ENCODE assay signal across 1 cellular context in the genomic region with DNA sequence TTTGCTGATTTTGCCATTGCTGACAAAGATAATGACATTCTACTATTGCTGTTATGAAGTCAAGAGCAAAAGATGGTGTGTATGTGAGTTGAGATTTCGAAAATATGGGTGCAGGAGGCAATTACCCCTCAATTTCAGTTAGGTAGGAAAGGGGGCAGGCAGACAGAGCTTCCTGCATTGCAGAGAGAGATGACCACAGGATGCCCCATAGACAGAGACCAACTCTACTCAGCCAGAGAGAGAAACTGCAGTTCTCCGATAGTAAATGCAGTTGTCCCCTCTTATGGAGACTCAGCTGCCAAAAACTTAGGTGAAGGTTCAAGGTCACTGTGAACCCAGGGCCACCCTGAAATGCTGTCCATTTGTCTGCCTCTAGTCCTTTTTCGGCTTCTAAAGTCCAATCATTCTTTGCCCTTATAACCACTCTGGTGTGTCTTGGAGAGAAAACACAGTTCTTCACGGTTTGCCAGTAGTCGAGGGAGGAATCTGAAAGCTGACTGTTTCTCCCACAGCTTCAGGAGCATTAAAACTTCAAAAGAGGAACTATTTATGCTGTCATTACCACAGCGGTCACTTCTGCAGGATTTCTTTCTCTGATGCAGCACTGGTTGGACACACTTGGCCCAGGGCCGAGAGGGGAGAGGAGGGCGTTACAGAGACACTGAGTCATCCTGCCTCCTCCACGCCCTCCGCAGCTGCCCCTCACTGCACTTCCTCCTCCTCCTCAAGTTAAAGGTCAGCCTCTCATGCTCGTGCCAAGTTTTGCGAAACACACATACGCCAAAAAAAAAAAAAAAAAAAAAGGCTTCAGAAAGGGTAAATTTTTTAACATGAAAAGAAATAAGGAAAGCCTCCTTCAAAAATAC.
TF ChIP-seq lines count a peak whose summit lies in the region.

No MANE protein-coding gene starts in this region.

TF ChIP-seq in WTC11, 78 proteins besides CTCF, POLR2A, EP300 and RAD21 (continued from another document):
- TF ChIP-seq, protein P1, sequence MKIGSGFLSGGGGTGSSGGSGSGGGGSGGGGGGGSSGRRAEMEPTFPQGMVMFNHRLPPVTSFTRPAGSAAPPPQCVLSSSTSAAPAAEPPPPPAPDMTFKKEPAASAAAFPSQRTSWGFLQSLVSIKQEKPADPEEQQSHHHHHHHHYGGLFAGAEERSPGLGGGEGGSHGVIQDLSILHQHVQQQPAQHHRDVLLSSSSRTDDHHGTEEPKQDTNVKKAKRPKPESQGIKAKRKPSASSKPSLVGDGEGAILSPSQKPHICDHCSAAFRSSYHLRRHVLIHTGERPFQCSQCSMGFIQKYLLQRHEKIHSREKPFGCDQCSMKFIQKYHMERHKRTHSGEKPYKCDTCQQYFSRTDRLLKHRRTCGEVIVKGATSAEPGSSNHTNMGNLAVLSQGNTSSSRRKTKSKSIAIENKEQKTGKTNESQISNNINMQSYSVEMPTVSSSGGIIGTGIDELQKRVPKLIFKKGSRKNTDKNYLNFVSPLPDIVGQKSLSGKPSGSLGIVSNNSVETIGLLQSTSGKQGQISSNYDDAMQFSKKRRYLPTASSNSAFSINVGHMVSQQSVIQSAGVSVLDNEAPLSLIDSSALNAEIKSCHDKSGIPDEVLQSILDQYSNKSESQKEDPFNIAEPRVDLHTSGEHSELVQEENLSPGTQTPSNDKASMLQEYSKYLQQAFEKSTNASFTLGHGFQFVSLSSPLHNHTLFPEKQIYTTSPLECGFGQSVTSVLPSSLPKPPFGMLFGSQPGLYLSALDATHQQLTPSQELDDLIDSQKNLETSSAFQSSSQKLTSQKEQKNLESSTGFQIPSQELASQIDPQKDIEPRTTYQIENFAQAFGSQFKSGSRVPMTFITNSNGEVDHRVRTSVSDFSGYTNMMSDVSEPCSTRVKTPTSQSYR (CRISPR knock-in tag; IDR thresholded peaks at IDR 0.05) = no peak
- TF ChIP-seq, protein P2, sequence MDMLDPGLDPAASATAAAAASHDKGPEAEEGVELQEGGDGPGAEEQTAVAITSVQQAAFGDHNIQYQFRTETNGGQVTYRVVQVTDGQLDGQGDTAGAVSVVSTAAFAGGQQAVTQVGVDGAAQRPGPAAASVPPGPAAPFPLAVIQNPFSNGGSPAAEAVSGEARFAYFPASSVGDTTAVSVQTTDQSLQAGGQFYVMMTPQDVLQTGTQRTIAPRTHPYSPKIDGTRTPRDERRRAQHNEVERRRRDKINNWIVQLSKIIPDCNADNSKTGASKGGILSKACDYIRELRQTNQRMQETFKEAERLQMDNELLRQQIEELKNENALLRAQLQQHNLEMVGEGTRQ (CRISPR knock-in tag; IDR thresholded peaks at IDR 0.05) = no peak
- TF ChIP-seq PRRX2 (CRISPR knock-in tag; IDR thresholded peaks at IDR 0.05) = no peak
